ENCODE assay signal across 9 cellular contexts in the genomic region with DNA sequence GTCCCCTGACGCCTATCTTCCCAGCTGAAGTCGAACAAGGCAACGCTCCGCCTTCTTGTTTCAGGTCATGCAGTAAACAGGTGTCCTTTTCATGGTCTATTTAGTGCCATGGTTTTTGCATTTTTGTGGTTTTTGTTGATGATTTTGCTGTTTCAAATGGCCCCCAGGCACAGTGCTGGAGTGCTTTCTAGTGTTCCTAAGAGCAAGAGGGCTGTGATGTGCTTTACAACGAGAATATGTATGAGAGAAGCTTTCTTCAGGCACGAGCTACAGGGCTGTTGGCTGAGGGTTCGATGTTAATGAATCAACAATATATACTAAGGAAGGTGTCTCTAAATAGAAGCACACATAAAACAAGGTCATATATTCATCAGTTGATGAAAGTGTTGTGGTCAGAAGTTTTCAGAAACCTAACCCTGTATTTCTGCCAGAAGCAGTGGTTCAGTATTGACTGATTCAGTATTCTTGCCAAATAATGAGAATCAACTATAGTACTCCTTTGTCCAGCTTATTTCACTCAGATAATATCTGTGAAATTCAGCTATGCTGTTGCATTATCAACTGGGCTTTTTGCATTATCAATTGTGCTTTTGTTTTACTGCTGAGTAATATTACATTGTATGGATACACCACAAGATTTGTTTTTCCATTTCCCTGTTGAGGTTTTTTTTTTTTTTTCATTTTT. TPM values are rescaled to one million over a fixed set of nuclear protein-coding genes. Genes with fewer than 3 reads are reported as not detected.
A peak's percentile ranks its signal among the peaks of the same experiment; 100 is the strongest.
DNase-seq lines count a peak whose midpoint lies in the region; ATAC-seq and TF ChIP-seq lines count a peak whose summit lies in the region.
"Had no signal": no experiment of that assay in that cellular context is flagged by ENCODE, and none has a peak within 500 bp of the region (broad histone marks: within the 10 kb centered on the region; RNA-seq: fewer than 3 reads in every experiment).

No MANE protein-coding gene starts in this region.

- H3K9me3 Mint-ChIP-seq in brain = no peaks in the 10 kb centered on the region
- H3K9me3 Mint-ChIP-seq: activated naive CD8-positive, alpha-beta T cell treated with anti-CD3 and anti-CD28 coated beads, Interleukin-2, amount 10 ng/mL, durations not matched to agents 7 days and 5 days had no signal

- H3K36me3 ChIP-seq in esophagus squamous epithelium = peaks cover 0 to 10% (median 0%) of the 10 kb centered on the region in 3 donors

- peaks cover 3% of the 10 kb centered on the region for H3K27me3 Mint-ChIP-seq in brain
- H3K27me3 Mint-ChIP-seq: activated naive CD8-positive, alpha-beta T cell treated with anti-CD3 and anti-CD28 coated beads, Interleukin-2, amount 10 ng/mL, durations not matched to agents 7 days and 5 days had no signal

- no peak overlapping the region for H3K27ac ChIP-seq in esophagus squamous epithelium

- no peak for TF ChIP-seq CTCF in brain (conservative IDR thresholded peaks at IDR 0.05)
- no peak for TF ChIP-seq CTCF in esophagus squamous epithelium (IDR thresholded peaks at IDR 0.05)

- H3K27me3 ChIP-seq in esophagus squamous epithelium = no peaks in the 10 kb centered on the region

- WGBS in esophagus squamous epithelium, 2 donors = 60 to 70% methylated on average over 7 of the region's 7 CpGs

- TF ChIP-seq POLR2A in esophagus squamous epithelium (IDR thresholded peaks at IDR 0.05) = no peak

- peak; percentile 0 for DNase-seq in DMS53 treated with DMSO at 0.1 percent for 48 hours (lab: John Stamatoyannopoulos, UW; ENCODE audit: unreplicated experiment)
- no peak for DNase-seq in effector CD4-positive, alpha-beta T cell
- DNase-seq in AML-193 (lab: John Stamatoyannopoulos, UW) = no peak
- DNase-seq in stimulated activated CD4-positive, alpha-beta T cell treated with anti-CD3 and anti-CD28 coated beads, Interleukin-1b, Interleukin-23, amount 100 ng/mL, for 48 hours = no peak
- no peak for DNase-seq in esophagus squamous epithelium (lab: John Stamatoyannopoulos, UW)
- DNase-seq: activated naive CD8-positive, alpha-beta T cell treated with anti-CD3 and anti-CD28 coated beads, Interleukin-2, amount 10 ng/mL, durations not matched to agents 7 days and 5 days had no signal

- ATAC-seq in GM21381 (IDR thresholded peaks at IDR 0.05; ENCODE audit: unreplicated experiment) (peak; percentile 63), HG03469 (IDR thresholded peaks at IDR 0.05; ENCODE audit: unreplicated experiment) (peak; percentile 41)

- peak overlapping the region in 3 of 5 experiments; percentile 53 to 67 (median 53) for H3K4me3 Mint-ChIP-seq in brain
- H3K4me3 Mint-ChIP-seq: activated naive CD8-positive, alpha-beta T cell treated with anti-CD3 and anti-CD28 coated beads, Interleukin-2, amount 10 ng/mL, durations not matched to agents 7 days and 5 days had no signal

- peaks cover 19% of the 10 kb centered on the region for H3K36me3 Mint-ChIP-seq in brain

- intact Hi-C loops in esophagus squamous epithelium (cut with DNase I) = no loop called here

- H3K27ac Mint-ChIP-seq in brain = peak overlapping the region in 4 of 5 experiments; percentile 66 to 96 (median 82)

- H3K4me1 ChIP-seq in esophagus squamous epithelium = peaks cover 9 to 61% (median 19%) of the 10 kb centered on the region in 3 donors

- H3K9me3 ChIP-seq in esophagus squamous epithelium = no peaks in the 10 kb centered on the region

- H3K4me1 Mint-ChIP-seq in brain = peaks cover 94% of the 10 kb centered on the region

- H3K4me3 ChIP-seq in esophagus squamous epithelium = no peak overlapping the region

RNA-seq across cellular contexts. Expression of a gene that starts 18.5 kb away (rescaled TPM):
- polyA plus RNA-seq in brain (ENCODE audit: insufficient read depth, low read depth, low replicate concordance) = 1.3 TPM
- 10 to 100 TPM in 2 of 4 donors, 1 to 10 TPM in 2; 8.5 to 18.9 (median 11.3) TPM for total RNA-seq in esophagus squamous epithelium
